In genomic region chr12:10879-11812, GRCh38 we compare ENCODE assay signal across 10 cellular contexts. TPM values are rescaled to one million over a fixed set of nuclear protein-coding genes. Genes with fewer than 3 reads are reported as not detected.
DNase-seq lines count a peak whose midpoint lies in the region; ATAC-seq and TF ChIP-seq lines count a peak whose summit lies in the region.
"Not testable (repeated sequence)": the region's sequence is repeated elsewhere in the genome, so short reads cannot be mapped to it uniquely, and the experiment has no call there.
"Had no signal": no experiment of that assay in that cellular context is flagged by ENCODE, and none has a peak within 500 bp of the region (broad histone marks: within the 10 kb centered on the region; RNA-seq: fewer than 3 reads in every experiment).

No MANE protein-coding gene starts in this region.

- H3K4me3 ChIP-seq in RWPE2 (ENCODE audit: severe bottlenecking); naive thymus-derived CD4-positive, alpha-beta T cell (ENCODE audit: low read length); trophoblast cell (ENCODE audit: low read depth, low read length); thoracic aorta: not testable (repeated sequence)

- H3K9me3 Mint-ChIP-seq in activated CD8-positive, alpha-beta T cell treated with anti-CD3 and anti-CD28 coated beads for 36 hours; effector memory CD8-positive, alpha-beta T cell; naive thymus-derived CD4-positive, alpha-beta T cell: not testable (repeated sequence)

- not testable (repeated sequence) for H3K4ac ChIP-seq in trophoblast cell (ENCODE audit: low read depth, low read length)

- not testable (repeated sequence) for ATAC-seq in RWPE2 (ENCODE audit: low read depth); activated CD8-positive, alpha-beta T cell treated with anti-CD3 and anti-CD28 coated beads for 36 hours; thoracic aorta (ENCODE audit: insufficient number of reproducible peaks, low FRiP score, low read depth)
- peak; percentile 35 for ATAC-seq in effector memory CD8-positive, alpha-beta T cell (replicated peaks)
- peak; percentile 38 for ATAC-seq in left colon
- peak; percentile 32 for ATAC-seq in naive thymus-derived CD4-positive, alpha-beta T cell

- not testable (repeated sequence) for H2BK12ac ChIP-seq in trophoblast cell (ENCODE audit: low read length)

- H4K12ac ChIP-seq in trophoblast cell (ENCODE audit: low read depth, low read length) = not testable (repeated sequence)

- not testable (repeated sequence) for H3K79me2 ChIP-seq in trophoblast cell (ENCODE audit: control insufficient read depth, insufficient read depth, low read length, poor library complexity)

- not testable (repeated sequence) for H2BK5ac ChIP-seq in trophoblast cell (ENCODE audit: low read depth, low read length, poor library complexity)

- CTCF ChIA-PET in activated CD8-positive, alpha-beta T cell treated with anti-CD3 and anti-CD28 coated beads for 36 hours (lab: Charles Lee); naive thymus-derived CD4-positive, alpha-beta T cell (lab: Charles Lee): not testable (repeated sequence)

- not testable (repeated sequence) for H3K14ac ChIP-seq in trophoblast cell (ENCODE audit: low read length)

- not testable (repeated sequence) for H3K27ac ChIP-seq in RWPE2 (ENCODE audit: poor library complexity, severe bottlenecking); naive thymus-derived CD4-positive, alpha-beta T cell (ENCODE audit: low read depth, low read length); trophoblast cell (ENCODE audit: low read depth, low read length); thoracic aorta

- H3K4me2 ChIP-seq in trophoblast cell (ENCODE audit: low read length) = not testable (repeated sequence)

- not testable (repeated sequence) for H3K9me3 ChIP-seq in RWPE2 (ENCODE audit: severe bottlenecking); naive thymus-derived CD4-positive, alpha-beta T cell (ENCODE audit: control insufficient read depth in 2 of 3, low read length in 3 of 3); trophoblast cell (ENCODE audit: insufficient read depth, low read depth, low read length); thoracic aorta

- H3K27me3 ChIP-seq in RWPE2 (ENCODE audit: insufficient read depth, poor library complexity, severe bottlenecking); naive thymus-derived CD4-positive, alpha-beta T cell (ENCODE audit: control insufficient read depth in 2 of 2, insufficient read depth in 2 of 2, low read length in 2 of 2); trophoblast cell (ENCODE audit: insufficient read depth, low read length); thoracic aorta (replicated peaks; ENCODE audit: insufficient read depth): not testable (repeated sequence)

- H3K9ac ChIP-seq in trophoblast cell (ENCODE audit: low read length) = not testable (repeated sequence)

- H3K36me3 Mint-ChIP-seq in activated CD8-positive, alpha-beta T cell treated with anti-CD3 and anti-CD28 coated beads for 36 hours (ENCODE audit: low read depth); effector memory CD8-positive, alpha-beta T cell (ENCODE audit: insufficient read depth); naive thymus-derived CD4-positive, alpha-beta T cell: not testable (repeated sequence)

- H3K36me3 ChIP-seq in RWPE2 (ENCODE audit: low read depth); naive thymus-derived CD4-positive, alpha-beta T cell (ENCODE audit: control insufficient read depth in 2 of 3, insufficient read depth in 3 of 3, low read length in 3 of 3); trophoblast cell (ENCODE audit: control insufficient read depth in 1 of 2, insufficient read depth in 2 of 2, low read length in 2 of 2); thoracic aorta: not testable (repeated sequence)

- H2AFZ ChIP-seq in trophoblast cell (ENCODE audit: insufficient read depth, low read length, poor library complexity) = not testable (repeated sequence)

- TF ChIP-seq CTCF in RWPE2 (IDR thresholded peaks at IDR 0.05; ENCODE audit: poor library complexity, severe bottlenecking) = peak; percentile 16
- peak; percentile 24 for TF ChIP-seq CTCF in activated CD8-positive, alpha-beta T cell treated with anti-CD3 and anti-CD28 coated beads for 36 hours (IDR thresholded peaks at IDR 0.05)
- TF ChIP-seq CTCF in thoracic aorta (IDR thresholded peaks at IDR 0.05) = peak; percentile 36

- not testable (repeated sequence) for H2BK120ac ChIP-seq in trophoblast cell (ENCODE audit: insufficient read depth, low read length, poor library complexity)

- H3K27me3 Mint-ChIP-seq in activated CD8-positive, alpha-beta T cell treated with anti-CD3 and anti-CD28 coated beads for 36 hours; effector memory CD8-positive, alpha-beta T cell; naive thymus-derived CD4-positive, alpha-beta T cell: not testable (repeated sequence)

- H2AK5ac ChIP-seq in trophoblast cell (ENCODE audit: low read length) = not testable (repeated sequence)

- POLR2A ChIA-PET in activated CD8-positive, alpha-beta T cell treated with anti-CD3 and anti-CD28 coated beads for 36 hours (lab: Charles Lee); naive thymus-derived CD4-positive, alpha-beta T cell (lab: Charles Lee): not testable (repeated sequence)

- H3K4me1 Mint-ChIP-seq in activated CD8-positive, alpha-beta T cell treated with anti-CD3 and anti-CD28 coated beads for 36 hours (ENCODE audit: low read depth); effector memory CD8-positive, alpha-beta T cell (ENCODE audit: low read depth in 2 of 2); naive thymus-derived CD4-positive, alpha-beta T cell: not testable (repeated sequence)

- not testable (repeated sequence) for H3K79me1 ChIP-seq in trophoblast cell (ENCODE audit: low read length)

- not testable (repeated sequence) for H3K18ac ChIP-seq in trophoblast cell (ENCODE audit: low read length)

- WGBS in trophoblast cell (ENCODE audit: extremely low coverage, insufficient coverage, insufficient read length) = no CpG with 5 or more reads among the region's 81 CpGs

- not testable (repeated sequence) for H3K23ac ChIP-seq in trophoblast cell (ENCODE audit: low read length)

- H3K4me1 ChIP-seq in RWPE2 (ENCODE audit: insufficient read depth, poor library complexity, severe bottlenecking); naive thymus-derived CD4-positive, alpha-beta T cell (ENCODE audit: control insufficient read depth in 2 of 2, insufficient read depth in 2 of 2, low read length in 2 of 2); trophoblast cell (ENCODE audit: control insufficient read depth in 1 of 2, insufficient read depth in 2 of 2, low read length in 2 of 2); thoracic aorta (ENCODE audit: control insufficient read depth in 1 of 2, low read depth in 2 of 2): not testable (repeated sequence)

- not testable (repeated sequence) for H3K27ac Mint-ChIP-seq in activated CD8-positive, alpha-beta T cell treated with anti-CD3 and anti-CD28 coated beads for 36 hours; effector memory CD8-positive, alpha-beta T cell; naive thymus-derived CD4-positive, alpha-beta T cell

- not testable (repeated sequence) for H4K91ac ChIP-seq in trophoblast cell (ENCODE audit: low read depth, low read length)

- DNase-seq in ELF-1 (ENCODE audit: low read depth, low spot score) (peak; percentile 70), RWPE2 (ENCODE audit: low spot score) (peak; percentile 29), trophoblast cell (peak; percentile 62 to 96)
- DNase-seq in activated CD8-positive, alpha-beta T cell treated with anti-CD3 and anti-CD28 coated beads for 36 hours; effector memory CD8-positive, alpha-beta T cell; left colon; naive thymus-derived CD4-positive, alpha-beta T cell; thoracic aorta (ENCODE audit: low spot score): not testable (repeated sequence)

- not testable (repeated sequence) for H3K4me3 Mint-ChIP-seq in activated CD8-positive, alpha-beta T cell treated with anti-CD3 and anti-CD28 coated beads for 36 hours; effector memory CD8-positive, alpha-beta T cell; naive thymus-derived CD4-positive, alpha-beta T cell

- intact Hi-C loops in activated CD8-positive, alpha-beta T cell treated with anti-CD3 and anti-CD28 coated beads for 36 hours (cut with micrococcal nuclease); left colon (cut with DNase I, micrococcal nuclease); naive thymus-derived CD4-positive, alpha-beta T cell (cut with micrococcal nuclease): not testable (repeated sequence)

- not testable (repeated sequence) for H4K8ac ChIP-seq in trophoblast cell (ENCODE audit: low read depth, low read length)

RNA-seq across cellular contexts. Expression of gene IQSEC3, which starts 55.4 kb away (rescaled TPM):
- 1 to 10 TPM; 2.5 to 2.7 TPM for total RNA-seq in activated CD8-positive, alpha-beta T cell treated with anti-CD3 and anti-CD28 coated beads for 36 hours
- total RNA-seq in left colon = under 1 TPM; 0.03 to 0.98 TPM
- total RNA-seq in naive thymus-derived CD4-positive, alpha-beta T cell = 1 to 10 TPM in 4 of 5 experiments, under 1 TPM in 1; 0.36 to 5.5 (median 2.0) TPM
- polyA plus RNA-seq in naive thymus-derived CD4-positive, alpha-beta T cell = under 1 TPM in 1 of 2 donors, not detected in 1; 0.97 TPM
- 0.01 and 0.21 TPM in 2 replicates for polyA plus RNA-seq in trophoblast cell (2013)
- total RNA-seq in thoracic aorta = 1 to 10 TPM; 1.1 to 1.3 TPM
- total RNA-seq: G401, NCI-H460 had no signal
